Comparison of ENCODE assay signal across 18 cellular contexts in genomic region chr9:3018691-3019230, GRCh38.
"Had no signal": no experiment of that assay in that cellular context is flagged by ENCODE, and none has a peak within 500 bp of the region (broad histone marks: within the 10 kb centered on the region; RNA-seq: fewer than 3 reads in every experiment).

No MANE protein-coding gene starts in this region.

- H3K27ac Mint-ChIP-seq: activated B cell treated with CpG ODN at 0.5 μM for 24 hours; activated CD4-positive, alpha-beta T cell treated with anti-CD3 and anti-CD28 coated beads, Interleukin-2, amount 10 ng/mL, durations not matched to agents 7 days and 5 days; activated naive CD4-positive, alpha-beta T cell treated with anti-CD3 and anti-CD28 coated beads for 36 hours; activated T-helper 17 cell treated with anti-CD3 and anti-CD28 coated beads, Interleukin-2, amount 50 U/mL, for 72 hours; nephron had no signal

- H3K27me3 ChIP-seq: cardiac muscle cell, colonic mucosa, right lobe of liver, testis had no signal

- H3K9me3 ChIP-seq: colonic mucosa, heart left ventricle, prostate gland, right lobe of liver, testis, upper lobe of right lung had no signal

- H3K4me3 Mint-ChIP-seq: activated B cell treated with CpG ODN at 0.5 μM for 24 hours; activated CD4-positive, alpha-beta T cell treated with anti-CD3 and anti-CD28 coated beads, Interleukin-2, amount 10 ng/mL, durations not matched to agents 7 days and 5 days; activated naive CD4-positive, alpha-beta T cell treated with anti-CD3 and anti-CD28 coated beads for 36 hours; activated T-helper 17 cell treated with anti-CD3 and anti-CD28 coated beads, Interleukin-2, amount 50 U/mL, for 72 hours; nephron had no signal

- H3K27ac ChIP-seq: cardiac muscle cell, colonic mucosa, heart left ventricle, prostate gland, right lobe of liver, testis, upper lobe of right lung had no signal

- H3K36me3 ChIP-seq: cardiac muscle cell, colonic mucosa, heart left ventricle, prostate gland, right lobe of liver, upper lobe of right lung had no signal

- H3K4me3 ChIP-seq: cardiac muscle cell, colonic mucosa, heart left ventricle, prostate gland, right lobe of liver, testis, upper lobe of right lung had no signal

- H3K4me1 Mint-ChIP-seq: activated B cell treated with CpG ODN at 0.5 μM for 24 hours; activated CD4-positive, alpha-beta T cell treated with anti-CD3 and anti-CD28 coated beads, Interleukin-2, amount 10 ng/mL, durations not matched to agents 7 days and 5 days; activated T-helper 17 cell treated with anti-CD3 and anti-CD28 coated beads, Interleukin-2, amount 50 U/mL, for 72 hours had no signal

- DNase-seq: activated B cell treated with CpG ODN at 0.5 μM for 24 hours; activated CD4-positive, alpha-beta T cell treated with anti-CD3 and anti-CD28 coated beads, Interleukin-2, amount 10 ng/mL, durations not matched to agents 7 days and 5 days; activated CD8-positive, alpha-beta memory T cell treated with anti-CD3 and anti-CD28 coated beads for 24 hours; activated naive CD4-positive, alpha-beta T cell treated with anti-CD3 and anti-CD28 coated beads for 36 hours; activated T-cell treated with anti-CD3 and anti-CD28 coated beads for 4 hours; colonic mucosa; heart left ventricle; mammary epithelial cell; right lobe of liver; stimulated activated CD4-positive, alpha-beta T cell treated with anti-CD3 and anti-CD28 coated beads, Interleukin-4, amount 100 ng/mL, for 1 hour; stimulated activated CD8-positive, alpha-beta memory T cell treated with anti-CD3 and anti-CD28 coated beads, Interleukin-4, amount 100 ng/mL, for 48 hours; stimulated activated naive CD8-positive, alpha-beta T cell treated with anti-CD3 and anti-CD28 coated beads, Interleukin-15, Interleukin-2, amounts not matched to agents 100 U/mL and 50 U/mL, for 24 hours; testis; upper lobe of right lung had no signal

- H3K9me3 Mint-ChIP-seq: activated B cell treated with CpG ODN at 0.5 μM for 24 hours; activated CD4-positive, alpha-beta T cell treated with anti-CD3 and anti-CD28 coated beads, Interleukin-2, amount 10 ng/mL, durations not matched to agents 7 days and 5 days; activated naive CD4-positive, alpha-beta T cell treated with anti-CD3 and anti-CD28 coated beads for 36 hours; activated T-helper 17 cell treated with anti-CD3 and anti-CD28 coated beads, Interleukin-2, amount 50 U/mL, for 72 hours; nephron had no signal

- H3K27me3 Mint-ChIP-seq: activated B cell treated with CpG ODN at 0.5 μM for 24 hours; activated CD4-positive, alpha-beta T cell treated with anti-CD3 and anti-CD28 coated beads, Interleukin-2, amount 10 ng/mL, durations not matched to agents 7 days and 5 days had no signal

- ATAC-seq: activated T-helper 17 cell treated with anti-CD3 and anti-CD28 coated beads, Interleukin-2, amount 50 U/mL, for 72 hours; heart left ventricle; right lobe of liver; stimulated activated naive CD8-positive, alpha-beta T cell treated with anti-CD3 and anti-CD28 coated beads, Interleukin-15, Interleukin-2, amounts not matched to agents 100 U/mL and 50 U/mL, for 24 hours; upper lobe of right lung had no signal

- H3K4me1 ChIP-seq: colonic mucosa, heart left ventricle, prostate gland, right lobe of liver, testis, upper lobe of right lung had no signal
